20 cellular contexts compared by ENCODE assay signal in genomic region chr12:89029961-89030360, GRCh38.
"Had no signal": no experiment of that assay in that cellular context is flagged by ENCODE, and none has a peak within 500 bp of the region (broad histone marks: within the 10 kb centered on the region; RNA-seq: fewer than 3 reads in every experiment).

No MANE protein-coding gene starts in this region.

- DNase-seq: activated CD4-positive, alpha-beta memory T cell treated with anti-CD3 and anti-CD28 coated beads, Interleukin-2, amount 10 ng/mL, durations not matched to agents 7 days and 5 days; activated CD4-positive, alpha-beta T cell treated with anti-CD3 and anti-CD28 coated beads, Interleukin-2, amount 10 ng/mL, durations not matched to agents 24 days and 14 days; activated effector memory CD4-positive, alpha-beta T cell treated with Interleukin-2 at 50 U/mL for 16 hours; activated naive CD4-positive, alpha-beta T cell treated with anti-CD3 and anti-CD28 coated beads for 36 hours; activated T-cell treated with anti-CD3 and anti-CD28 coated beads, Interleukin-2, amount 50 U/mL, for 72 hours; caudate nucleus; effector CD8-positive, alpha-beta T cell; heart right ventricle; kidney; lower lobe of right lung; naive thymus-derived CD8-positive, alpha-beta T cell; retina; stimulated activated CD4-positive, alpha-beta T cell treated with anti-CD3 and anti-CD28 coated beads, Interleukin-12 subunit alpha, Interleukin-12 subunit beta, amount 100 ng/mL, for 4 hours; stimulated activated CD4-positive, alpha-beta T cell treated with anti-CD3 and anti-CD28 coated beads, Interleukin-4, amount 100 ng/mL, for 4 hours; stimulated activated naive CD8-positive, alpha-beta T cell treated with anti-CD3 and anti-CD28 coated beads, Interleukin-15, Interleukin-2, amounts not matched to agents 100 U/mL and 50 U/mL, for 24 hours; upper lobe of left lung had no signal

- H3K9me3 ChIP-seq: heart right ventricle, lower lobe of right lung, upper lobe of left lung had no signal

- ATAC-seq: activated CD4-positive, CD25-positive, alpha-beta regulatory T cell treated with anti-CD3 and anti-CD28 coated beads, Interleukin-2, amount 50 U/mL, for 24 hours; activated T-cell treated with anti-CD3 and anti-CD28 coated beads, Interleukin-2, amount 50 U/mL, for 72 hours; heart right ventricle; left lobe of liver; lower lobe of right lung; naive thymus-derived CD8-positive, alpha-beta T cell; stimulated activated naive CD8-positive, alpha-beta T cell treated with anti-CD3 and anti-CD28 coated beads, Interleukin-15, Interleukin-2, amounts not matched to agents 100 U/mL and 50 U/mL, for 24 hours had no signal

- H3K36me3 ChIP-seq: heart right ventricle, lower lobe of right lung, neural progenitor cell, upper lobe of left lung had no signal

- FAIRE-seq: kidney had no signal

- H3K4me1 ChIP-seq: heart right ventricle, lower lobe of right lung, neural progenitor cell, upper lobe of left lung had no signal

- H3K27me3 ChIP-seq: neural progenitor cell, upper lobe of left lung had no signal

- H3K27ac ChIP-seq: heart right ventricle, lower lobe of right lung, neural progenitor cell, upper lobe of left lung, VCaP had no signal

- H3K4me3 ChIP-seq: heart right ventricle, lower lobe of right lung, neural progenitor cell, upper lobe of left lung had no signal
